Comparison of ENCODE assay signal across 12 cellular contexts in the genomic region with DNA sequence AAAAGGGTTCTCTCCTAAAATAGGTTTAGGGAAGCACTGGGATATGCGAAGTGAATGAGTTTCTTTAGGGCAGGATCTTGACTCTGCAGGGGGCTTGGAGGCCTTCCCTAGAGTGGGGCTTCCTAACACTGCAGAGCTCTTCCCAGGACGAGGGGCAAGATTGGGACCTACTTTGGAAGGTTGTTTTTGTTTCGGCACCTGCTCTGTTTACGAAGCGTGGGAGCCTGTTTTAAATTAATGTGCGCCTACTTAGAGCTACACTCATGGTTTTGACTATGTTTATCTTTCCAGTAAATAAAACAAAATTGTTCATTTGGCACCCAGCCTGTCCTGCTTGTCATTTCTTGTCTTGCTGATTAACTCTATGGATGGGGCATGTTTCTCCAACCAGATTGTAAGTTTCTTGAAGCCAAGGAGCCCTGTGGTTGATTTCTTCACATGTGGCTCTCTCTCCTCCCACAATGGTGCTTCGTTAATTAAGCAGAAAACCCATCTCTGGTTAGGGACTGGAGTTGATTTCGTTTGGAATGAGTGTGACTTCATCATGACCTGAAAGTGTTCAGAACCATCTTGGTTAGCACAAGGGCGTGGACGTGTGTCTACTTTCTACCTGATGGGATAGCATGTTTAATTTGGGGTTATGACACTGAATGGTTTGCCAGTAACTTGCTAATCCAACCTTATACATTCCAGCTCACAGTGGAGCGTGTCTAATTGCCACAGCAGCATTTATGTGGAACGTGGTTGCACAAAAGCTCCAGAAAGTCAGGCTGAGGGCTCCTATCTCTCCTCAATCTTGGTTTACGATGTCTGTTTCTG.
A peak's percentile ranks its signal among the peaks of the same experiment; 100 is the strongest.
DNase-seq lines count a peak whose midpoint lies in the region; TF ChIP-seq lines count a peak whose summit lies in the region.
"Had no signal": no experiment of that assay in that cellular context is flagged by ENCODE, and none has a peak within 500 bp of the region (broad histone marks: within the 10 kb centered on the region; RNA-seq: fewer than 3 reads in every experiment).

No MANE protein-coding gene starts in this region.

- 67 to 72% methylated on average over 13 of the region's 13 CpGs for WGBS in thyroid gland, 2 donors

- POLR2A ChIA-PET in activated CD4-positive, alpha-beta T cell treated with anti-CD3 and anti-CD28 coated beads, Interleukin-2, amount 10 ng/mL, durations not matched to agents 7 days and 5 days (lab: Charles Lee) = no interaction called here

- CTCF ChIA-PET in activated CD4-positive, alpha-beta T cell treated with anti-CD3 and anti-CD28 coated beads, Interleukin-2, amount 10 ng/mL, durations not matched to agents 7 days and 5 days (lab: Charles Lee) = no interaction called here

- no peak for TF ChIP-seq POLR2A in thyroid gland (IDR thresholded peaks at IDR 0.05)

- peak overlapping the region in 2 of 5 experiments; percentile 15 to 28 for H3K4me3 Mint-ChIP-seq in brain
- H3K4me3 Mint-ChIP-seq in activated CD4-positive, alpha-beta T cell treated with anti-CD3 and anti-CD28 coated beads, Interleukin-2, amount 10 ng/mL, durations not matched to agents 7 days and 5 days = no peak overlapping the region

- no peaks in the 10 kb centered on the region for H3K36me3 Mint-ChIP-seq in brain
- H3K36me3 Mint-ChIP-seq in activated CD4-positive, alpha-beta T cell treated with anti-CD3 and anti-CD28 coated beads, Interleukin-2, amount 10 ng/mL, durations not matched to agents 7 days and 5 days (ENCODE audit: low read depth) = no peaks in the 10 kb centered on the region

- H3K9me3 Mint-ChIP-seq in brain = no peaks in the 10 kb centered on the region
- H3K9me3 Mint-ChIP-seq in activated CD4-positive, alpha-beta T cell treated with anti-CD3 and anti-CD28 coated beads, Interleukin-2, amount 10 ng/mL, durations not matched to agents 7 days and 5 days = no peaks in the 10 kb centered on the region

- no peaks in the 10 kb centered on the region for H3K27me3 ChIP-seq in thyroid gland
- H3K27me3 ChIP-seq: heart right ventricle had no signal

- TF ChIP-seq CTCF in brain (conservative IDR thresholded peaks at IDR 0.05) = no peak
- TF ChIP-seq CTCF in thyroid gland (IDR thresholded peaks at IDR 0.05) = no peak

- H3K4me3 ChIP-seq in thyroid gland (replicated peaks in 1 of 3) = no peak overlapping the region
- H3K4me3 ChIP-seq: heart right ventricle, mucosa of descending colon had no signal

- no peaks in the 10 kb centered on the region for H3K36me3 ChIP-seq in thyroid gland
- H3K36me3 ChIP-seq: heart right ventricle had no signal

- peaks cover 27 to 44% of the 10 kb centered on the region in 2 donors for H3K4me1 ChIP-seq in thyroid gland

- peaks cover 58% of the 10 kb centered on the region for H3K4me1 Mint-ChIP-seq in brain
- H3K4me1 Mint-ChIP-seq in activated CD4-positive, alpha-beta T cell treated with anti-CD3 and anti-CD28 coated beads, Interleukin-2, amount 10 ng/mL, durations not matched to agents 7 days and 5 days = peaks cover 12% of the 10 kb centered on the region

- H3K27ac Mint-ChIP-seq in brain = peak overlapping the region in 3 of 5 experiments; percentile 40 to 76 (median 60)
- no peak overlapping the region for H3K27ac Mint-ChIP-seq in activated CD4-positive, alpha-beta T cell treated with anti-CD3 and anti-CD28 coated beads, Interleukin-2, amount 10 ng/mL, durations not matched to agents 7 days and 5 days

- DNase-seq in M059J (ENCODE audit: low read depth) (peak; percentile 68), kidney glomerular epithelial cell (lab: John Stamatoyannopoulos, UW) (peak; percentile 84), thyroid gland (no peak), NCI-H226 (no peak)
- no peak for DNase-seq in stimulated activated CD4-positive, alpha-beta T cell treated with anti-CD3 and anti-CD28 coated beads, Interleukin-4, amount 100 ng/mL, for 1 hour
- no peak for DNase-seq in activated CD4-positive, alpha-beta T cell treated with anti-CD3 and anti-CD28 coated beads, Interleukin-2, amount 10 ng/mL, durations not matched to agents 7 days and 5 days
- DNase-seq: activated gamma-delta T cell treated with Interleukin-2 at 50 U/mL for 16 hours, cortex of kidney, heart right ventricle, mucosa of descending colon, NCI-H2227 treated with DMSO at 0.1 percent for 48 hours had no signal

- H3K9me3 ChIP-seq in thyroid gland = no peaks in the 10 kb centered on the region
- H3K9me3 ChIP-seq: heart right ventricle, mucosa of descending colon had no signal

- intact Hi-C loops in thyroid gland (cut with DNase I) = no loop called here

- peak overlapping the region; percentile 41 to 79 (median 65) for H3K27ac ChIP-seq in thyroid gland

- H3K27me3 Mint-ChIP-seq in brain = no peaks in the 10 kb centered on the region
- peaks cover 25% of the 10 kb centered on the region for H3K27me3 Mint-ChIP-seq in activated CD4-positive, alpha-beta T cell treated with anti-CD3 and anti-CD28 coated beads, Interleukin-2, amount 10 ng/mL, durations not matched to agents 7 days and 5 days

Comparison
In these comparisons a context has a peak if more than half of its experiments do, and no peak if none do; other contexts are left out.
1. DNase-seq: peak in M059J (single experiment) and kidney glomerular epithelial cell (single experiment); none in thyroid gland (0 of 2), stimulated activated CD4-positive, alpha-beta T cell treated with anti-CD3 and anti-CD28 coated beads, Interleukin-4, amount 100 ng/mL, for 1 hour (single experiment), NCI-H226 (single experiment) and activated CD4-positive, alpha-beta T cell treated with anti-CD3 and anti-CD28 coated beads, Interleukin-2, amount 10 ng/mL, durations not matched to agents 7 days and 5 days (single experiment).